In genomic region chr3:126431103-126431534, GRCh38 we compare ENCODE assay signal across 11 cellular contexts. TPM values are rescaled to one million over a fixed set of nuclear protein-coding genes. Genes with fewer than 3 reads are reported as not detected.
DNase-seq lines count a peak whose midpoint lies in the region; ATAC-seq lines count a peak whose summit lies in the region.
"Had no signal": no experiment of that assay in that cellular context is flagged by ENCODE, and none has a peak within 500 bp of the region (broad histone marks: within the 10 kb centered on the region; RNA-seq: fewer than 3 reads in every experiment).

No MANE protein-coding gene starts in this region.

- H3K27me3 ChIP-seq in aorta (ENCODE audit: control insufficient read depth in 1 of 2, insufficient read depth in 2 of 2, low read length in 1 of 2), result no peaks in the 10 kb centered on the region
- H3K27me3 ChIP-seq: testis had no signal

- H3K9me3 ChIP-seq in aorta (ENCODE audit: control insufficient read depth, low read length), result peaks cover 6% of the 10 kb centered on the region
- H3K9me3 ChIP-seq: testis had no signal

- no peaks in the 10 kb centered on the region for H3K4me1 ChIP-seq in aorta (ENCODE audit: control insufficient read depth in 1 of 2, insufficient read depth in 2 of 2, low read length in 2 of 2)
- H3K4me1 ChIP-seq: testis had no signal

- intact Hi-C loops in posterior vena cava (cut with DNase I) (no loop called here), aorta (cut with DNase I) (no loop called here)

- ATAC-seq in GM18520 (IDR thresholded peaks at IDR 0.05; ENCODE audit: unreplicated experiment) (peak; percentile 51), GM21381 (IDR thresholded peaks at IDR 0.05; ENCODE audit: unreplicated experiment) (peak; percentile 72), HG03039 (IDR thresholded peaks at IDR 0.05; ENCODE audit: unreplicated experiment) (peak; percentile 66), aorta (ENCODE audit: low FRiP score) (no peak), HG03175 (IDR thresholded peaks at IDR 0.05; ENCODE audit: unreplicated experiment) (no peak)

- H3K36me3 ChIP-seq in aorta (ENCODE audit: control insufficient read depth in 1 of 2, insufficient read depth in 2 of 2, low read length in 1 of 2), result no peaks in the 10 kb centered on the region

- peak; percentile 67 for DNase-seq in posterior vena cava (ENCODE audit: low spot score)
- DNase-seq in aorta, result no peak
- DNase-seq in CD1c-positive myeloid dendritic cell (ENCODE audit: extremely low spot score), result no peak
- DNase-seq: activated CD4-positive, alpha-beta T cell treated with anti-CD3 and anti-CD28 coated beads, Interleukin-2, amount 10 ng/mL, durations not matched to agents 7 days and 5 days; PC-9; testis had no signal

- H3K27ac ChIP-seq in aorta (ENCODE audit: low read depth in 1 of 2, low read length in 2 of 2), result no peak overlapping the region
- H3K27ac ChIP-seq: HL-60, PC-9, testis had no signal

- H3K4me3 ChIP-seq in aorta (ENCODE audit: low read length in 2 of 2), result no peak overlapping the region
- H3K4me3 ChIP-seq: PC-9, testis had no signal

- 99 to 100% methylated on average over 1 of the region's 1 CpG for WGBS in aorta, 2 donors

RNA-seq across cellular contexts. Expression of gene CFAP100, which starts 36.4 kb away (rescaled TPM):
- total RNA-seq in posterior vena cava (not detected), aorta (not detected)
- polyA plus RNA-seq in aorta, result not detected
- total RNA-seq: activated CD4-positive, alpha-beta T cell treated with anti-CD3 and anti-CD28 coated beads, Interleukin-2, amount 10 ng/mL, durations not matched to agents 7 days and 5 days; PC-9 had no signal

RNA-seq across cellular contexts. Expression of gene ZXDC, which starts 44.6 kb away (rescaled TPM):
- total RNA-seq in posterior vena cava (10 to 100 TPM; 26.8 to 26.9 TPM), aorta (10 to 100 TPM; 35.7 to 37.5 TPM)
- polyA plus RNA-seq in aorta, result 10 to 100 TPM in 1 of 2 donors, 1 to 10 TPM in 1; 4.4 to 15.9 TPM

Comparison
In these comparisons a context has a peak if more than half of its experiments do, and no peak if none do; other contexts are left out.
1. ATAC-seq: peak in GM18520 (single experiment), GM21381 (single experiment) and HG03039 (single experiment); none in aorta (single experiment) and HG03175 (single experiment).